1 cellular context compared by ENCODE assay signal in genomic region chr16:57471852-57472664, GRCh38.
TF ChIP-seq lines count a peak whose summit lies in the region.

No MANE protein-coding gene starts in this region.

TF ChIP-seq in GM12878, 131 proteins besides CTCF, POLR2A, EP300 and RAD21:
- TF ChIP-seq MTA3 (IDR thresholded peaks at IDR 0.05; ENCODE audit: borderline replicate concordance, low read length) = 0 out of 2 replicates have a peak, but pooled peaks have one; percentile 6
- no peak for TF ChIP-seq NFXL1 (IDR thresholded peaks at IDR 0.05; ENCODE audit: borderline replicate concordance)
- no peak for TF ChIP-seq MEF2A (IDR thresholded peaks at IDR 0.05; ENCODE audit: insufficient read depth, low read depth, low read length)
- no peak for TF ChIP-seq ZNF207 (IDR thresholded peaks at IDR 0.05; ENCODE audit: borderline replicate concordance)
- TF ChIP-seq STAT3 (IDR thresholded peaks at IDR 0.05; ENCODE audit: low read depth, low read length) = no peak
- TF ChIP-seq PAX5 (IDR thresholded peaks at IDR 0.05; ENCODE audit: borderline replicate concordance, low read depth, low read length) = no peak
- no peak for TF ChIP-seq BRCA1 (IDR thresholded peaks at IDR 0.05; ENCODE audit: low read depth, low read length)
- no peak for TF ChIP-seq IKZF2 (IDR thresholded peaks at IDR 0.05)
- TF ChIP-seq PRDM15 (CRISPR knock-in tag; IDR thresholded peaks at IDR 0.05) = no peak
